Comparison of ENCODE assay signal across 12 cellular contexts in genomic region chr16:82043680-82044584, GRCh38. TPM values are rescaled to one million over a fixed set of nuclear protein-coding genes. Genes with fewer than 3 reads are reported as not detected.
A peak's percentile ranks its signal among the peaks of the same experiment; 100 is the strongest.
DNase-seq lines count a peak whose midpoint lies in the region; ATAC-seq and TF ChIP-seq lines count a peak whose summit lies in the region.
"Had no signal": no experiment of that assay in that cellular context is flagged by ENCODE, and none has a peak within 500 bp of the region (broad histone marks: within the 10 kb centered on the region; RNA-seq: fewer than 3 reads in every experiment).

No MANE protein-coding gene starts in this region.

- peak overlapping the region; percentile 18 for H2AK9ac ChIP-seq in IMR-90 (replicated peaks; ENCODE audit: low read depth, low read length, poor library complexity)

- H3K79me1 ChIP-seq in IMR-90 (ENCODE audit: low read depth in 1 of 2, low read length in 2 of 2) (no peaks in the 10 kb centered on the region), H9 (ENCODE audit: insufficient read depth, low read depth, low read length, poor library complexity, severe bottlenecking) (no peaks in the 10 kb centered on the region)

- in situ Hi-C loops in IMR-90 (cut with MboI; ENCODE audit: low sequenced_read_pairs): no loop called here
- in situ Hi-C loops in KBM-7 (cut with MboI; ENCODE audit: low pct_unique_long_range_greater_than_20kb, low sequenced_read_pairs): no loop called here

- H3K14ac ChIP-seq in IMR-90 (replicated peaks; ENCODE audit: low read depth, low read length) (peak overlapping the region; percentile 59; the same call in 1 of the 2 replicates), H9 (ENCODE audit: insufficient read depth, low read length) (no peak overlapping the region)

- no peaks in the 10 kb centered on the region; the same call in 1 of the 2 replicates for H3K9me1 ChIP-seq in IMR-90 (ENCODE audit: insufficient read depth, low read length)

- H3T11ph ChIP-seq in H9 (ENCODE audit: low read length): no peak overlapping the region

- H3K4me2 ChIP-seq in IMR-90 (ENCODE audit: low read depth, low read length) (peak overlapping the region; percentile 46), H9 (ENCODE audit: insufficient read depth, insufficient read length, low read length) (no peak overlapping the region)
- H3K4me2 ChIP-seq: BLaER1 treated with 17β-estradiol and CSF1 and Interleukin-3, amounts not matched to agents 10 nM and 100 nM had no signal

- TF ChIP-seq POLR2A in IMR-90 (IDR thresholded peaks at IDR 0.05; ENCODE audit: low read depth, low read length) (no peak), right lobe of liver (IDR thresholded peaks at IDR 0.05) (no peak)

- H3K4me1 ChIP-seq in IMR-90 (ENCODE audit: control insufficient read depth, insufficient read depth, low read length) (peaks cover 14% of the 10 kb centered on the region), duodenal mucosa (ENCODE audit: control insufficient read depth in 1 of 2, insufficient read depth in 2 of 2, low read length in 2 of 2) (peaks cover 50 to 62% of the 10 kb centered on the region in 2 donors), right lobe of liver (peaks cover 0 to 57% (median 20%) of the 10 kb centered on the region in 4 donors), H9 (ENCODE audit: insufficient read depth, low read length) (peaks cover 4% of the 10 kb centered on the region; the same call in 1 of the 2 replicates)
- H3K4me1 ChIP-seq: BLaER1 treated with 17β-estradiol and CSF1 and Interleukin-3, amounts not matched to agents 10 nM and 100 nM had no signal

- H3K36me3 Mint-ChIP-seq in H9 (ENCODE audit: insufficient read depth in 1 of 3, low read depth in 3 of 3): no peaks in the 10 kb centered on the region

- H4K8ac ChIP-seq in IMR-90 (ENCODE audit: low read depth in 2 of 2, low read length in 2 of 2): peak overlapping the region; percentile 43 to 80
- H4K8ac ChIP-seq in H9 (replicated peaks; ENCODE audit: insufficient read length, low read depth, low read length): no peak overlapping the region

- H2BK12ac ChIP-seq in H9 (ENCODE audit: insufficient read length, low read depth, low read length): no peak overlapping the region

- H2BK15ac ChIP-seq in IMR-90 (ENCODE audit: low read depth, low read length) (peak overlapping the region; percentile 73; the same call in 1 of the 3 replicates), H9 (ENCODE audit: low read depth, low read length) (no peak overlapping the region)

- CTCF ChIA-PET in AG04449 (lab: Yijun Ruan, JAX): interaction anchor here (0.9 to 1.0 kb wide), 2 partner anchors 12 to 17 kb away, joined by 4 read pairs; no protein-coding TSS in a partner anchor
- CTCF ChIA-PET in IMR-90 (lab: Yijun Ruan, JAX): no interaction called here

- H3K27me3 ChIP-seq in IMR-90 (ENCODE audit: control insufficient read depth, insufficient read depth, low read length) (no peaks in the 10 kb centered on the region; the same call in 1 of the 2 replicates), duodenal mucosa (ENCODE audit: control insufficient read depth in 1 of 2, insufficient read depth in 2 of 2, low read length in 2 of 2) (no peaks in the 10 kb centered on the region), right lobe of liver (no peaks in the 10 kb centered on the region), H9 (ENCODE audit: insufficient read depth, low read length) (no peaks in the 10 kb centered on the region)
- H3K27me3 ChIP-seq: BLaER1 treated with 17β-estradiol and CSF1 and Interleukin-3, amounts not matched to agents 10 nM and 100 nM; pancreas had no signal

- no peak for TF ChIP-seq RAD21 in IMR-90 (IDR thresholded peaks at IDR 0.05; ENCODE audit: low read length)

- POLR2A ChIA-PET in AG04449 (lab: Yijun Ruan, JAX) (interaction anchor here (0.6 kb wide), 1 partner anchor 1587 kb away, joined by 3 read pairs; no protein-coding TSS in a partner anchor), IMR-90 (lab: Charles Lee; ENCODE audit: unreplicated experiment) (no interaction called here)

- DNase-seq in AG04449 (ENCODE audit: low read depth, low spot score) (peak; percentile 66), IMR-90 (peak; percentile 75), right lobe of liver (no peak), H9 (no peak), NCI-H2107 treated with DMSO at 0.1 percent for 48 hours (lab: John Stamatoyannopoulos, UW; ENCODE audit: unreplicated experiment) (no peak), KBM-7 (no peak)
- DNase-seq in activated CD8-positive, alpha-beta memory T cell treated with anti-CD3 and anti-CD28 coated beads, Interleukin-2, amount 50 U/mL, for 48 hours: no peak
- DNase-seq: pancreas; stimulated activated CD4-positive, alpha-beta T cell treated with anti-CD3 and anti-CD28 coated beads, Interleukin-4, amount 100 ng/mL, for 24 hours had no signal

- H3K4me3 Mint-ChIP-seq in H9: no peak overlapping the region

- H3K4ac ChIP-seq in IMR-90 (ENCODE audit: low read depth, low read length) (peak overlapping the region; percentile 70), H9 (ENCODE audit: low read depth, low read length) (no peak overlapping the region)

- no peaks in the 10 kb centered on the region for H3K36me3 ChIP-seq in IMR-90 (ENCODE audit: control insufficient read depth, insufficient read depth, low read length)
- H3K36me3 ChIP-seq in duodenal mucosa (ENCODE audit: control insufficient read depth in 1 of 2, insufficient read depth in 2 of 2, low read length in 2 of 2): peaks cover 5 to 14% of the 10 kb centered on the region in 2 donors
- H3K36me3 ChIP-seq in right lobe of liver: no peaks in the 10 kb centered on the region
- H3K36me3 ChIP-seq: BLaER1 treated with 17β-estradiol and CSF1 and Interleukin-3, amounts not matched to agents 10 nM and 100 nM; pancreas had no signal

- no peaks in the 10 kb centered on the region for H4K20me1 ChIP-seq in IMR-90 (ENCODE audit: insufficient read depth, low read length)
- H4K20me1 ChIP-seq in H9 (ENCODE audit: control insufficient read depth, insufficient read depth, insufficient read length): no peaks in the 10 kb centered on the region
- H4K20me1 ChIP-seq: BLaER1 treated with 17β-estradiol and CSF1 and Interleukin-3, amounts not matched to agents 10 nM and 100 nM had no signal

- H2AFZ ChIP-seq in IMR-90 (replicated peaks; ENCODE audit: low read length, poor library complexity): no peak overlapping the region
- no peak overlapping the region for H2AFZ ChIP-seq in H9 (ENCODE audit: low read length)

- H3K27me3 Mint-ChIP-seq in H9 (ENCODE audit: low read depth): peaks cover 5% of the 10 kb centered on the region; the same call in 1 of the 2 replicates

- H3K27ac ChIP-seq in IMR-90 (ENCODE audit: insufficient read depth, low read length): peak overlapping the region; percentile 98
- H3K27ac ChIP-seq in duodenal mucosa (ENCODE audit: low read depth, low read length): peak overlapping the region; percentile 24
- H3K27ac ChIP-seq in right lobe of liver: peak overlapping the region in 2 of 3 donors; percentile 34 to 61
- no peak overlapping the region for H3K27ac ChIP-seq in H9 (ENCODE audit: insufficient read length, low read depth, low read length)
- H3K27ac ChIP-seq: BLaER1 treated with 17β-estradiol and CSF1 and Interleukin-3, amounts not matched to agents 10 nM and 100 nM; pancreas had no signal

- no peak overlapping the region for H3K9ac ChIP-seq in IMR-90 (ENCODE audit: low read depth, low read length)
- H3K9ac ChIP-seq in duodenal mucosa (ENCODE audit: low read depth in 1 of 2, low read length in 2 of 2): no peak overlapping the region
- H3K9ac ChIP-seq in H9 (ENCODE audit: extremely low read depth, insufficient read length, low read length): no peak overlapping the region
- H3K9ac ChIP-seq: BLaER1 treated with 17β-estradiol and CSF1 and Interleukin-3, amounts not matched to agents 10 nM and 100 nM had no signal

- no CpG with 5 or more reads among the region's 6 CpGs for WGBS in IMR-90 (ENCODE audit: extremely low coverage in 2 of 2, insufficient read length in 1 of 2), 2 experiments
- 52% methylated on average over 4 of the region's 6 CpGs for WGBS in right lobe of liver (ENCODE audit: insufficient coverage, low coverage, low lambda C conversion rate, missing lambda C conversion rate)
- no CpG with 5 or more reads among the region's 6 CpGs for WGBS in H9 (ENCODE audit: extremely low coverage, insufficient read length, low lambda C conversion rate)

- H2AK5ac ChIP-seq in IMR-90 (ENCODE audit: low read depth, low read length) (peak overlapping the region; percentile 82), H9 (ENCODE audit: insufficient read length, low read length) (no peak overlapping the region)

- no peaks in the 10 kb centered on the region for H3K23me2 ChIP-seq in H9 (ENCODE audit: insufficient read length, low read depth, low read length, poor library complexity, severe bottlenecking)

- H3K4me3 ChIP-seq in AG04449 (ENCODE audit: low read depth, low read length): no peak overlapping the region
- H3K4me3 ChIP-seq in IMR-90 (ENCODE audit: insufficient read depth, low read depth, low read length): no peak overlapping the region
- H3K4me3 ChIP-seq in duodenal mucosa (ENCODE audit: low read depth in 1 of 2, low read length in 2 of 2): peak overlapping the region; percentile 15 to 19
- no peak overlapping the region for H3K4me3 ChIP-seq in right lobe of liver
- H3K4me3 ChIP-seq: BLaER1 treated with 17β-estradiol and CSF1 and Interleukin-3, amounts not matched to agents 10 nM and 100 nM; pancreas had no signal

- BruUV-seq in IMR-90 (replicated peaks; lab: Mats Ljungman, UMichigan): no TSS peak

- H3K56ac ChIP-seq in IMR-90 (ENCODE audit: extremely low read depth, insufficient read depth, low read length): no peak overlapping the region
- no peak overlapping the region for H3K56ac ChIP-seq in H9 (ENCODE audit: insufficient read length, low read depth, low read length)

- H4K91ac ChIP-seq in IMR-90 (ENCODE audit: insufficient read depth, low read depth, low read length): peak overlapping the region; percentile 93
- no peak overlapping the region for H4K91ac ChIP-seq in H9 (ENCODE audit: insufficient read length, low read depth, low read length)

- dilution Hi-C loops in IMR-90 (cut with HindIII; ENCODE audit: low sequenced_read_pairs, unreplicated experiment): no loop called here

- H2BK20ac ChIP-seq in IMR-90 (ENCODE audit: low read depth, low read length) (peak overlapping the region; percentile 80; the same call in 1 of the 2 replicates), H9 (ENCODE audit: low read depth, low read length, poor library complexity, severe bottlenecking) (no peak overlapping the region)

- peak overlapping the region; percentile 95 for H2BK5ac ChIP-seq in IMR-90 (ENCODE audit: low read depth, low read length, poor library complexity, severe bottlenecking)
- H2BK5ac ChIP-seq in H9 (ENCODE audit: insufficient read length, low read length): no peak overlapping the region

- no peaks in the 10 kb centered on the region for H3K79me2 ChIP-seq in H9 (ENCODE audit: insufficient read depth, low read length)

- H3K18ac ChIP-seq in IMR-90 (ENCODE audit: low read depth, low read length) (peak overlapping the region; percentile 92), H9 (ENCODE audit: insufficient read length, low read depth, low read length) (no peak overlapping the region)

- H3K23ac ChIP-seq in IMR-90 (ENCODE audit: low read depth, low read length) (no peak overlapping the region), H9 (ENCODE audit: insufficient read length, low read depth, low read length) (no peak overlapping the region)

- H3K9me3 Mint-ChIP-seq in H9: no peaks in the 10 kb centered on the region

- TF ChIP-seq CTCF in AG04449 (IDR thresholded peaks at IDR 0.05; ENCODE audit: insufficient read depth, low read length, missing control alignments) (no peak), IMR-90 (conservative IDR thresholded peaks at IDR 0.05; ENCODE audit: low read depth, low read length) (no peak), right lobe of liver (IDR thresholded peaks at IDR 0.05) (no peak), H9 (conservative IDR thresholded peaks at IDR 0.05) (no peak)

- no peak overlapping the region for H3K27ac Mint-ChIP-seq in H9

- H4K5ac ChIP-seq in IMR-90 (ENCODE audit: low read depth, low read length) (peak overlapping the region; percentile 89), H9 (ENCODE audit: insufficient read length, low read depth, low read length) (no peak overlapping the region)

- peaks cover 6 to 9% of the 10 kb centered on the region in 2 experiments for H3K4me1 Mint-ChIP-seq in H9

- ATAC-seq in IMR-90 (ENCODE audit: low read depth) (peak; percentile 89), right lobe of liver (peak; percentile 34 to 69 (median 51))

- H3K9me3 ChIP-seq in IMR-90 (ENCODE audit: control insufficient read depth, insufficient read depth, low read length) (no peaks in the 10 kb centered on the region), duodenal mucosa (ENCODE audit: control insufficient read depth in 1 of 2, low read length in 2 of 2) (no peaks in the 10 kb centered on the region), right lobe of liver (no peaks in the 10 kb centered on the region), H9 (ENCODE audit: control insufficient read depth, low read depth, low read length) (no peaks in the 10 kb centered on the region)
- H3K9me3 ChIP-seq: BLaER1 treated with 17β-estradiol and CSF1 and Interleukin-3, amounts not matched to agents 10 nM and 100 nM; pancreas had no signal

- intact Hi-C loops in IMR-90 (cut with micrococcal nuclease): loop anchor here (2.0 kb wide), 1 partner anchor 19 kb away; no protein-coding TSS in a partner anchor
- intact Hi-C loops in right lobe of liver (cut with DNase I): no loop called here

- H2BK120ac ChIP-seq in IMR-90 (ENCODE audit: low read depth, low read length) (peak overlapping the region; percentile 80), H9 (ENCODE audit: low read depth, low read length, poor library complexity, severe bottlenecking) (no peak overlapping the region)

RNA-seq across cellular contexts. Expression of gene HSD17B2, which starts 8.9 kb away (rescaled TPM):
- total RNA-seq in IMR-90 (2012; rRNA removed) (0.18 and 0.28 TPM in 2 replicates), right lobe of liver (100 to 1,000 TPM in 1 of 6 experiments, 10 to 100 TPM in 5; 65.2 to 144 (median 84.7) TPM), H9 (2021) (not detected in 2 replicates)
- 0.12 TPM in 1 of 2 replicates, not detected in the other for polyA plus RNA-seq in IMR-90 (2012; rRNA removed)
- polyA plus RNA-seq in IMR-90 (2012; cell fraction: cytosol; rRNA removed): 0.08 and 0.13 TPM in 2 replicates
- 0.09 and 0.11 TPM in 2 replicates for polyA plus RNA-seq in IMR-90 (2012; cell fraction: nucleus; rRNA removed; ENCODE audit: low replicate concordance)
- total RNA-seq: subcutaneous adipose tissue had no signal

RNA-seq across cellular contexts. Expression of gene SDR42E1, which starts 32.7 kb away (rescaled TPM):
- total RNA-seq in IMR-90 (2012; rRNA removed) (0.28 and 0.72 TPM in 2 replicates), right lobe of liver (1 to 10 TPM; 3.4 to 5.9 (median 4.5) TPM), H9 (2021) (0.02 TPM in 1 of 2 replicates, not detected in the other)
- polyA plus RNA-seq in IMR-90 (2012; rRNA removed): 0.32 and 0.44 TPM in 2 replicates
- 0.02 and 0.13 TPM in 2 replicates for polyA plus RNA-seq in IMR-90 (2012; cell fraction: cytosol; rRNA removed)
- 0.11 and 0.24 TPM in 2 replicates for polyA plus RNA-seq in IMR-90 (2012; cell fraction: nucleus; rRNA removed; ENCODE audit: low replicate concordance)

Comparison
In these comparisons a context has a peak if more than half of its experiments do, and no peak if none do; other contexts are left out.
1. DNase-seq: peak in AG04449 (single experiment) and IMR-90 (single experiment); none in right lobe of liver (0 of 3), H9 (single experiment), NCI-H2107 treated with DMSO at 0.1 percent for 48 hours (single experiment), activated CD8-positive, alpha-beta memory T cell treated with anti-CD3 and anti-CD28 coated beads, Interleukin-2, amount 50 U/mL, for 48 hours (single experiment) and KBM-7 (single experiment).
2. H3K4me3 ChIP-seq: peak in duodenal mucosa (2 of 2); none in AG04449 (single experiment), IMR-90 (single experiment) and right lobe of liver (0 of 3).
3. RNA of gene HSD17B2, which starts 8.9 kb away (total RNA-seq): 65.2 to 144 TPM in right lobe of liver; 0.18 to 0.28 TPM in IMR-90 and not detected in H9; every median in the first group is over 10 times any median in the second.